Comparison of ENCODE assay signal across 14 cellular contexts in genomic region chr6:91097316-91097878, GRCh38.
A peak's percentile ranks its signal among the peaks of the same experiment; 100 is the strongest.
DNase-seq lines count a peak whose midpoint lies in the region; ATAC-seq and TF ChIP-seq lines count a peak whose summit lies in the region.
"Had no signal": no experiment of that assay in that cellular context is flagged by ENCODE, and none has a peak within 500 bp of the region (broad histone marks: within the 10 kb centered on the region; RNA-seq: fewer than 3 reads in every experiment).

No MANE protein-coding gene starts in this region.

- H3K9me3 ChIP-seq in thyroid gland, result no peaks in the 10 kb centered on the region
- H3K9me3 ChIP-seq: upper lobe of right lung had no signal

- H3K4me1 Mint-ChIP-seq in chondrocyte (ENCODE audit: low read depth) (peaks cover 17% of the 10 kb centered on the region), progenitor cell of endocrine pancreas (ENCODE audit: low read depth) (peaks cover 10% of the 10 kb centered on the region)
- H3K4me1 Mint-ChIP-seq: CD8-positive, alpha-beta memory T cell had no signal

- no peak overlapping the region for H3K27ac ChIP-seq in thyroid gland
- H3K27ac ChIP-seq: upper lobe of right lung, VCaP had no signal

- no peaks in the 10 kb centered on the region for H3K9me3 Mint-ChIP-seq in chondrocyte (ENCODE audit: low read depth)
- no peaks in the 10 kb centered on the region for H3K9me3 Mint-ChIP-seq in progenitor cell of endocrine pancreas (ENCODE audit: low read depth)

- no peaks in the 10 kb centered on the region for H3K4me1 ChIP-seq in thyroid gland
- H3K4me1 ChIP-seq: upper lobe of right lung had no signal

- H3K27me3 ChIP-seq in thyroid gland, result no peaks in the 10 kb centered on the region
- H3K27me3 ChIP-seq: upper lobe of right lung had no signal

- no peak overlapping the region for H3K4me3 ChIP-seq in thyroid gland (replicated peaks in 1 of 3)
- H3K4me3 ChIP-seq: upper lobe of right lung had no signal

- no peak for TF ChIP-seq POLR2A in thyroid gland (IDR thresholded peaks at IDR 0.05)

- DNase-seq in NCI-H2029 treated with DMSO at 0.1 percent for 48 hours (lab: John Stamatoyannopoulos, UW) (peak; percentile 55), NCI-H2029 (lab: John Stamatoyannopoulos, UW) (no peak), chondrocyte (ENCODE audit: low spot score) (no peak), left kidney (ENCODE audit: low read depth, low spot score) (peak; percentile 34), thyroid gland (peak; percentile 3 to 15), progenitor cell of endocrine pancreas (ENCODE audit: low spot score, unreplicated experiment) (no peak)
- DNase-seq: CD8-positive, alpha-beta memory T cell; effector CD8-positive, alpha-beta T cell; NCI-H2171; stimulated activated CD4-positive, alpha-beta T cell treated with anti-CD3 and anti-CD28 coated beads, Interleukin-4, amount 100 ng/mL, for 24 hours; upper lobe of right lung had no signal

- no peak for ATAC-seq in GM19035 (IDR thresholded peaks at IDR 0.05; ENCODE audit: unreplicated experiment)
- ATAC-seq in HG03521 (IDR thresholded peaks at IDR 0.05; ENCODE audit: unreplicated experiment), result no peak
- ATAC-seq: upper lobe of right lung had no signal

- WGBS in thyroid gland, 2 donors, result 18 to 23% methylated on average over 6 of the region's 6 CpGs

- H3K4me3 Mint-ChIP-seq in chondrocyte (ENCODE audit: unreplicated experiment), result no peak overlapping the region
- H3K4me3 Mint-ChIP-seq in progenitor cell of endocrine pancreas (ENCODE audit: low read depth), result no peak overlapping the region
- H3K4me3 Mint-ChIP-seq: CD8-positive, alpha-beta memory T cell had no signal

- no peak for TF ChIP-seq CTCF in chondrocyte (IDR thresholded peaks at IDR 0.05)
- no peak for TF ChIP-seq CTCF in thyroid gland (IDR thresholded peaks at IDR 0.05)
- no peak for TF ChIP-seq CTCF in progenitor cell of endocrine pancreas (IDR thresholded peaks at IDR 0.05; ENCODE audit: unreplicated experiment)

- H3K27ac Mint-ChIP-seq in chondrocyte (ENCODE audit: unreplicated experiment), result peak overlapping the region; percentile 19
- no peak overlapping the region for H3K27ac Mint-ChIP-seq in progenitor cell of endocrine pancreas

- H3K36me3 ChIP-seq in thyroid gland, result no peaks in the 10 kb centered on the region
- H3K36me3 ChIP-seq: upper lobe of right lung had no signal

- H3K36me3 Mint-ChIP-seq in chondrocyte (ENCODE audit: low read depth) (no peaks in the 10 kb centered on the region), progenitor cell of endocrine pancreas (ENCODE audit: insufficient read depth) (no peaks in the 10 kb centered on the region)
- H3K36me3 Mint-ChIP-seq: CD8-positive, alpha-beta memory T cell had no signal

- intact Hi-C loops in thyroid gland (cut with DNase I), result no loop called here

- H3K27me3 Mint-ChIP-seq in chondrocyte (ENCODE audit: low read depth) (no peaks in the 10 kb centered on the region), progenitor cell of endocrine pancreas (peaks cover 7% of the 10 kb centered on the region)

Comparison
In these comparisons a context has a peak if more than half of its experiments do, and no peak if none do; other contexts are left out.
1. DNase-seq: peak in NCI-H2029 treated with DMSO at 0.1 percent for 48 hours (single experiment), left kidney (single experiment) and thyroid gland (2 of 2); none in NCI-H2029 (single experiment), chondrocyte (single experiment) and progenitor cell of endocrine pancreas (single experiment).